In genomic region chr2:97589598-97590510, GRCh38 we compare ENCODE assay signal across 7 cellular contexts. TPM values are rescaled to one million over a fixed set of nuclear protein-coding genes. Genes with fewer than 3 reads are reported as not detected.
DNase-seq lines count a peak whose midpoint lies in the region; ATAC-seq, FAIRE-seq and TF ChIP-seq lines count a peak whose summit lies in the region.
"Not testable (repeated sequence)": the region's sequence is repeated elsewhere in the genome, so short reads cannot be mapped to it uniquely, and the experiment has no call there.

Gene ANKRD36B (minus strand): TSS chr2:97589877. CDS start chr2:97589685, 192 bp downstream.

- not testable (repeated sequence) for H2BK120ac ChIP-seq in H1 (replicated peaks; ENCODE audit: low read depth, low read length)

- not testable (repeated sequence) for H3K23me2 ChIP-seq in H1 (ENCODE audit: low read depth, low read length)

- H3K4ac ChIP-seq in H1 (replicated peaks; ENCODE audit: insufficient read length, low read depth, low read length): not testable (repeated sequence)

- TF ChIP-seq POLR2A in H1 (IDR thresholded peaks at IDR 0.05; ENCODE audit: control extremely low read depth in 1 of 2, low read depth in 2 of 2, low read length in 2 of 2): not testable (repeated sequence)

- POLR2A ChIA-PET in H1 (lab: Charles Lee; ENCODE audit: partially characterized antibody): interaction anchor here (1.4 to 1.6 kb wide), 2 partner anchors 74 to 108 kb away, joined by 8 to 16 read pairs; partner anchors contain the start of gene ACTR1B

- not testable (repeated sequence) for H3K4me1 ChIP-seq in NT2/D1 (ENCODE audit: insufficient read depth, insufficient read length); H1 (replicated peaks in 1 of 4; ENCODE audit: control insufficient read depth in 3 of 4, insufficient read depth in 4 of 4, low read length in 3 of 4); left lung

- not testable (repeated sequence) for TF ChIP-seq EP300 in H1 (IDR thresholded peaks at IDR 0.05; ENCODE audit: borderline replicate concordance in 1 of 2, low read depth in 2 of 2, low read length in 2 of 2)

- H2BK20ac ChIP-seq in H1 (ENCODE audit: low read length): not testable (repeated sequence)

- peak within 1 kb of the TSS; percentile 64 for H3K4me3 ChIP-seq in NT2/D1 (ENCODE audit: insufficient read length, low read depth)
- H3K4me3 ChIP-seq in H1 (ENCODE audit: extremely low read depth in 1 of 4, insufficient read depth in 2 of 4, low read depth in 3 of 4, low read length in 4 of 4): peak within 1 kb of the TSS; percentile 43 to 69 (median 48)
- H3K4me3 ChIP-seq in left lung: peak within 1 kb of the TSS; percentile 33 to 51

- H2AK5ac ChIP-seq in H1 (ENCODE audit: low read depth, low read length): not testable (repeated sequence)

- CTCF ChIA-PET in H1 (lab: Charles Lee; ENCODE audit: partially characterized antibody): interaction anchor here (0.6 to 3.1 kb wide), 24 partner anchors 56 to 1522 kb away, joined by 3 to 109 read pairs (median 4); partner anchors contain the start of genes ACTR1B and ZAP70

- TF ChIP-seq RAD21 in H1 (IDR thresholded peaks at IDR 0.05 in 1 of 2, conservative IDR thresholded peaks at IDR 0.05 in 1 of 2; ENCODE audit: low read depth in 2 of 2, low read length in 2 of 2): not testable (repeated sequence)

- peak; percentile 91 for ATAC-seq in GM18511 (IDR thresholded peaks at IDR 0.05; ENCODE audit: unreplicated experiment)
- ATAC-seq in HG02840 (IDR thresholded peaks at IDR 0.05; ENCODE audit: low FRiP score, unreplicated experiment): peak; percentile 57
- ATAC-seq in left lung: peak; percentile 78

- not testable (repeated sequence) for H3K9me3 ChIP-seq in NT2/D1 (ENCODE audit: insufficient read depth, low read length); H1 (ENCODE audit: insufficient read depth in 2 of 2, low read depth in 1 of 2, low read length in 1 of 2); left lung

- peak within 1 kb of the TSS; percentile 57; the same call in 1 of the 2 replicates for H4K8ac ChIP-seq in H1 (ENCODE audit: extremely low read depth, insufficient read depth, low read length)

- not testable (repeated sequence) for TF ChIP-seq CTCF in H1 (IDR thresholded peaks at IDR 0.05; ENCODE audit: control extremely low read depth in 1 of 3, insufficient read depth in 1 of 3, low read depth in 1 of 3, low read length in 3 of 3); left lung (IDR thresholded peaks at IDR 0.05)

- DNase-seq in NT2/D1 (ENCODE audit: low read depth, low spot score) (peak; percentile 18), activated T-cell treated with anti-CD3 and anti-CD28 coated beads for 4 hours (peak; percentile 38), H1 (ENCODE audit: low read depth in 1 of 2, low spot score in 2 of 2) (peak in 1 of 2 experiments; percentile 56), left lung (peak; percentile 61 to 82)
- DNase-seq in stimulated activated CD4-positive, alpha-beta T cell treated with anti-CD3 and anti-CD28 coated beads, Interleukin-12 subunit alpha, Interleukin-12 subunit beta, amount 100 ng/mL, for 24 hours (ENCODE audit: low read depth in 2 of 2): peak; percentile 51 to 60

- H4K91ac ChIP-seq in H1 (replicated peaks; ENCODE audit: insufficient read length, low read length): not testable (repeated sequence)

- not testable (repeated sequence) for H4K20me1 ChIP-seq in H1 (replicated peaks in 1 of 2; ENCODE audit: control insufficient read depth in 1 of 2, insufficient read depth in 2 of 2, low read length in 2 of 2)

- 1% methylated on average over 35 of the region's 90 CpGs; no CpG with 5 or more reads in 1 of the 2 experiments for WGBS in H1 (ENCODE audit: extremely low coverage in 1 of 2, insufficient coverage in 1 of 2, insufficient read length in 1 of 2, insufficient replicate concordance in 2 of 2, low coverage in 1 of 2, low lambda C conversion rate in 2 of 2, missing lambda C conversion rate in 1 of 2), 2 experiments

- not testable (repeated sequence) for H3K56ac ChIP-seq in H1 (replicated peaks; ENCODE audit: insufficient read length, low read depth, low read length)

- not testable (repeated sequence) for H2BK15ac ChIP-seq in H1 (ENCODE audit: low read length)

- FAIRE-seq in H1 (lab: Jason Lieb, UNC): not testable (repeated sequence)

- H3K27me3 ChIP-seq in NT2/D1 (ENCODE audit: insufficient read depth, insufficient read length); H1 (replicated peaks in 1 of 4; ENCODE audit: control insufficient read depth in 3 of 4, extremely low read depth in 1 of 4, insufficient read depth in 3 of 4, low read length in 3 of 4); left lung: not testable (repeated sequence)

- intact Hi-C loops in left lung (cut with DNase I): not testable (repeated sequence)

- peak within 1 kb of the TSS; percentile 85 for H3K9ac ChIP-seq in NT2/D1 (ENCODE audit: insufficient read length, low read depth)
- peak within 1 kb of the TSS; percentile 37 to 64 (median 47); a peak in 4 of 7 replicates for H3K9ac ChIP-seq in H1 (replicated peaks in 1 of 4; ENCODE audit: extremely low read depth in 1 of 4, low read depth in 3 of 4, low read length in 3 of 4)

- H3K79me2 ChIP-seq in H1 (ENCODE audit: control insufficient read depth in 1 of 2, insufficient read depth in 2 of 2, low read length in 2 of 2): not testable (repeated sequence)

- H4K5ac ChIP-seq in H1 (ENCODE audit: insufficient read length, low read depth, low read length): not testable (repeated sequence)

- H3K23ac ChIP-seq in H1 (ENCODE audit: insufficient read length): not testable (repeated sequence)

- H3K14ac ChIP-seq in H1 (ENCODE audit: insufficient read length): not testable (repeated sequence)

- not testable (repeated sequence) for H2BK5ac ChIP-seq in H1 (ENCODE audit: low read depth, low read length)

- peak within 1 kb of the TSS; percentile 43 to 93 for H3K4me2 ChIP-seq in H1 (ENCODE audit: insufficient read depth in 1 of 2, low read depth in 2 of 2, low read length in 2 of 2)

- not testable (repeated sequence) for H3K79me1 ChIP-seq in H1 (ENCODE audit: low read depth, low read length)

- H3K18ac ChIP-seq in H1 (ENCODE audit: extremely low read depth, low read length): peak within 1 kb of the TSS; percentile 71

- H2BK12ac ChIP-seq in H1 (ENCODE audit: low read depth, low read length): not testable (repeated sequence)

- H3K36me3 ChIP-seq in NT2/D1 (ENCODE audit: insufficient read depth, insufficient read length, low read length); H1 (ENCODE audit: control insufficient read depth in 2 of 4, insufficient read depth in 4 of 4, low read length in 3 of 4); left lung: not testable (repeated sequence)

- H3K27ac ChIP-seq in H1 (ENCODE audit: low read depth, low read length): not testable (repeated sequence)
- peak within 1 kb of the TSS; percentile 88 to 92 for H3K27ac ChIP-seq in left lung

- H2AFZ ChIP-seq in H1 (ENCODE audit: low read length): peak within 1 kb of the TSS; percentile 11; the same call in 1 of the 2 replicates

TF ChIP-seq in H1, 55 proteins besides CTCF, POLR2A, EP300 and RAD21:
- TF ChIP-seq TAF1 (IDR thresholded peaks at IDR 0.05; ENCODE audit: low read depth, low read length): 0 out of 2 replicates have a peak, but pooled peaks have one; percentile 5
- TF ChIP-seq KDM4A (IDR thresholded peaks at IDR 0.05; ENCODE audit: low read depth, low read length, severe bottlenecking): peak; percentile 66
- peak; percentile 48; the same call in 1 of the 2 replicates for TF ChIP-seq E2F6 (IDR thresholded peaks at IDR 0.05)

RNA-seq across cellular contexts. Expression of gene ANKRD36B, which starts in this region (rescaled TPM):
- total RNA-seq in H1 (2021; fragmentation: NEBNext Ultra II Directional; extraction: Animal tissue kit (Norgen Biotek cat#: 25700)): 5.5 and 8.5 TPM in 2 replicates
- 1.4 and 2.4 TPM in 2 replicates for polyA plus RNA-seq in H1 (2011; rRNA removed)
- 2.7 TPM for polyA plus RNA-seq in H1 (2011; cell fraction: cytosol; rRNA removed)
- 7.1 TPM for polyA plus RNA-seq in H1 (2011; cell fraction: nucleus; rRNA removed)
- polyA plus RNA-seq in H1 (2012, experiment 1 of 2): 2.3 to 5.0 TPM (median 3.3 TPM) in 4 replicates
- polyA plus RNA-seq in H1 (2012, experiment 2 of 2): 0.21 TPM
- 5.0 TPM for polyA plus RNA-seq in H1 (2013, experiment 1 of 2)
- polyA plus RNA-seq in H1 (2013, experiment 2 of 2): 3.8 TPM
- 20.3 and 28.4 TPM in 2 replicates for polyA minus RNA-seq in H1 (2011; rRNA and poly(A)+ RNA removed)
- polyA minus RNA-seq in H1 (2011; cell fraction: cytosol; rRNA and poly(A)+ RNA removed): 5.1 TPM
- 56.3 TPM for polyA minus RNA-seq in H1 (2011; cell fraction: nucleus; rRNA and poly(A)+ RNA removed)
- total RNA-seq in left lung: 10 to 100 TPM; 15.9 to 16.6 TPM
